ENCODE assay signal across 1 cellular context in genomic region chr12:51339750-51340149, GRCh38.
TF ChIP-seq lines count a peak whose summit lies in the region.

No MANE protein-coding gene starts in this region.

TF ChIP-seq in GM23338, 12 proteins besides CTCF, POLR2A, EP300 and RAD21 (continued from another document):
- TF ChIP-seq, protein P1, sequence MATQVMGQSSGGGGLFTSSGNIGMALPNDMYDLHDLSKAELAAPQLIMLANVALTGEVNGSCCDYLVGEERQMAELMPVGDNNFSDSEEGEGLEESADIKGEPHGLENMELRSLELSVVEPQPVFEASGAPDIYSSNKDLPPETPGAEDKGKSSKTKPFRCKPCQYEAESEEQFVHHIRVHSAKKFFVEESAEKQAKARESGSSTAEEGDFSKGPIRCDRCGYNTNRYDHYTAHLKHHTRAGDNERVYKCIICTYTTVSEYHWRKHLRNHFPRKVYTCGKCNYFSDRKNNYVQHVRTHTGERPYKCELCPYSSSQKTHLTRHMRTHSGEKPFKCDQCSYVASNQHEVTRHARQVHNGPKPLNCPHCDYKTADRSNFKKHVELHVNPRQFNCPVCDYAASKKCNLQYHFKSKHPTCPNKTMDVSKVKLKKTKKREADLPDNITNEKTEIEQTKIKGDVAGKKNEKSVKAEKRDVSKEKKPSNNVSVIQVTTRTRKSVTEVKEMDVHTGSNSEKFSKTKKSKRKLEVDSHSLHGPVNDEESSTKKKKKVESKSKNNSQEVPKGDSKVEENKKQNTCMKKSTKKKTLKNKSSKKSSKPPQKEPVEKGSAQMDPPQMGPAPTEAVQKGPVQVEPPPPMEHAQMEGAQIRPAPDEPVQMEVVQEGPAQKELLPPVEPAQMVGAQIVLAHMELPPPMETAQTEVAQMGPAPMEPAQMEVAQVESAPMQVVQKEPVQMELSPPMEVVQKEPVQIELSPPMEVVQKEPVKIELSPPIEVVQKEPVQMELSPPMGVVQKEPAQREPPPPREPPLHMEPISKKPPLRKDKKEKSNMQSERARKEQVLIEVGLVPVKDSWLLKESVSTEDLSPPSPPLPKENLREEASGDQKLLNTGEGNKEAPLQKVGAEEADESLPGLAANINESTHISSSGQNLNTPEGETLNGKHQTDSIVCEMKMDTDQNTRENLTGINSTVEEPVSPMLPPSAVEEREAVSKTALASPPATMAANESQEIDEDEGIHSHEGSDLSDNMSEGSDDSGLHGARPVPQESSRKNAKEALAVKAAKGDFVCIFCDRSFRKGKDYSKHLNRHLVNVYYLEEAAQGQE (IDR thresholded peaks at IDR 0.05; ENCODE audit: unreplicated experiment): no peak
- TF ChIP-seq, protein P2, sequence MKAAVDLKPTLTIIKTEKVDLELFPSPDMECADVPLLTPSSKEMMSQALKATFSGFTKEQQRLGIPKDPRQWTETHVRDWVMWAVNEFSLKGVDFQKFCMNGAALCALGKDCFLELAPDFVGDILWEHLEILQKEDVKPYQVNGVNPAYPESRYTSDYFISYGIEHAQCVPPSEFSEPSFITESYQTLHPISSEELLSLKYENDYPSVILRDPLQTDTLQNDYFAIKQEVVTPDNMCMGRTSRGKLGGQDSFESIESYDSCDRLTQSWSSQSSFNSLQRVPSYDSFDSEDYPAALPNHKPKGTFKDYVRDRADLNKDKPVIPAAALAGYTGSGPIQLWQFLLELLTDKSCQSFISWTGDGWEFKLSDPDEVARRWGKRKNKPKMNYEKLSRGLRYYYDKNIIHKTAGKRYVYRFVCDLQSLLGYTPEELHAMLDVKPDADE (IDR thresholded peaks at IDR 0.05): no peak
- TF ChIP-seq STAT1 (IDR thresholded peaks at IDR 0.05; ENCODE audit: unreplicated experiment): no peak
- TF ChIP-seq EZH2 (IDR thresholded peaks at IDR 0.05; ENCODE audit: low read depth, unreplicated experiment): no peak
- no peak for TF ChIP-seq NANOG (IDR thresholded peaks at IDR 0.05; ENCODE audit: borderline replicate concordance)
- TF ChIP-seq CREB1 (CRISPR knock-in tag; IDR thresholded peaks at IDR 0.05; ENCODE audit: low read depth): no peak
- TF ChIP-seq JUNB (IDR thresholded peaks at IDR 0.05; ENCODE audit: unreplicated experiment): no peak
